In the genomic region with DNA sequence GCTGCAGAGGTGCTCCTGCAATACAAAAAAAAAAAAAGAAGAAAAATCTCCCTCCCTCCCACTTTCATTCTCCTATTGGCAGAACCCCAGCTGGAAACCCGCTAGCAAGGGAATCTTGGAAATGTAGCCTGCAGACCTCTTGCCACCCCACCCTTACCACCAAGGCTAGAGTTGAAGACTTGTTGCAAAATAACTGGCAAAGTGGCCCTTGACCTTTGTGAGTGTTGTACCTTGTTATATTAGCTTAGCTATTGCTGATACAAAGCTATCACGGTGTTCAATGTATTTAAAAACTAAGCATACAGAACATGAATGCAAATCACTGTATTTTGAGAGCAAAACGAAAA, we compare ENCODE assay signal across 20 cellular contexts. TPM values are rescaled to one million over a fixed set of nuclear protein-coding genes. Genes with fewer than 3 reads are reported as not detected.
DNase-seq lines count a peak whose midpoint lies in the region; ATAC-seq and TF ChIP-seq lines count a peak whose summit lies in the region.
"Had no signal": no experiment of that assay in that cellular context is flagged by ENCODE, and none has a peak within 500 bp of the region (broad histone marks: within the 10 kb centered on the region; RNA-seq: fewer than 3 reads in every experiment).

No MANE protein-coding gene starts in this region.

- TF ChIP-seq RAD21 in SK-N-SH (IDR thresholded peaks at IDR 0.05; ENCODE audit: low read length) = no peak

- H3K36me3 Mint-ChIP-seq in activated naive CD8-positive, alpha-beta T cell treated with anti-CD3 and anti-CD28 coated beads, Interleukin-2, amount 50 U/mL, for 24 hours (ENCODE audit: low read depth) = peaks cover 13% of the 10 kb centered on the region

- no peak overlapping the region for H3K4me3 Mint-ChIP-seq in activated naive CD8-positive, alpha-beta T cell treated with anti-CD3 and anti-CD28 coated beads, Interleukin-2, amount 50 U/mL, for 24 hours

- H3K4me1 ChIP-seq in SK-N-SH (ENCODE audit: control insufficient read depth in 1 of 2, insufficient read depth in 2 of 2, low read depth in 1 of 2, low read length in 1 of 2) (peaks cover 0 to 18% of the 10 kb centered on the region in 2 experiments; a peak in 3 of 4 replicates), thyroid gland (peaks cover 8 to 24% of the 10 kb centered on the region in 2 donors)

- peaks cover 7 to 11% of the 10 kb centered on the region in 2 experiments for H3K36me3 ChIP-seq in SK-N-SH (replicated peaks in 1 of 2; ENCODE audit: control insufficient read depth in 1 of 2, insufficient read depth in 2 of 2, low read length in 1 of 2)
- no peaks in the 10 kb centered on the region for H3K36me3 ChIP-seq in thyroid gland
- peaks cover 12% of the 10 kb centered on the region for H3K36me3 ChIP-seq in WERI-Rb-1

- peak in 1 of 2 experiments; percentile 22; a peak in 1 of 4 replicates for TF ChIP-seq EP300 in SK-N-SH (IDR thresholded peaks at IDR 0.05; ENCODE audit: borderline replicate concordance in 1 of 2, low read depth in 1 of 2, low read length in 1 of 2)

- H3K27ac ChIP-seq in SK-N-SH (ENCODE audit: low read depth in 2 of 2, low read length in 1 of 2) (peak overlapping the region; percentile 64 to 70; a peak in 3 of 4 replicates), thyroid gland (peak overlapping the region in 1 of 3 donors; percentile 12), dorsolateral prefrontal cortex (no peak overlapping the region), WERI-Rb-1 (no peak overlapping the region)
- H3K27ac ChIP-seq: C4-2B, skin epidermis had no signal

- H3K9ac ChIP-seq in SK-N-SH = no peak overlapping the region

- no peak overlapping the region for H2AFZ ChIP-seq in SK-N-SH (ENCODE audit: low read depth)

- no peaks in the 10 kb centered on the region for H3K9me2 ChIP-seq in SK-N-SH

- H3K27me3 ChIP-seq in SK-N-SH (ENCODE audit: insufficient read depth) (no peaks in the 10 kb centered on the region), thyroid gland (no peaks in the 10 kb centered on the region), dorsolateral prefrontal cortex (no peaks in the 10 kb centered on the region), WERI-Rb-1 (ENCODE audit: insufficient read depth, low read depth, severe bottlenecking) (no peaks in the 10 kb centered on the region)

- no peaks in the 10 kb centered on the region for H3K27me3 Mint-ChIP-seq in activated naive CD8-positive, alpha-beta T cell treated with anti-CD3 and anti-CD28 coated beads, Interleukin-2, amount 50 U/mL, for 24 hours

- DNase-seq in SK-N-SH (no peak), left colon (peak in 1 of 2 donors; percentile 42), thyroid gland (peak; percentile 63 to 69), dorsolateral prefrontal cortex (no peak), WERI-Rb-1 (no peak)
- DNase-seq in activated naive CD8-positive, alpha-beta T cell treated with anti-CD3 and anti-CD28 coated beads, Interleukin-2, amount 50 U/mL, for 24 hours = no peak
- DNase-seq: 8988T, aorta, head of caudate nucleus, islet precursor cell, NCI-H1694, NCI-H510A treated with DMSO at 0.1 percent for 48 hours, nucleus accumbens had no signal

- peaks cover 13% of the 10 kb centered on the region; the same call in 1 of the 2 replicates for H3K79me2 ChIP-seq in SK-N-SH (ENCODE audit: insufficient read depth)

- 87% methylated on average over 3 of the region's 3 CpGs for WGBS in SK-N-SH (ENCODE audit: low lambda C conversion rate)
- 48 to 50% methylated on average over 3 of the region's 3 CpGs for WGBS in thyroid gland, 2 donors

- peaks cover 32% of the 10 kb centered on the region for H3F3A ChIP-seq in SK-N-SH (replicated peaks; ENCODE audit: insufficient read depth)

- H3K4me1 Mint-ChIP-seq in activated naive CD8-positive, alpha-beta T cell treated with anti-CD3 and anti-CD28 coated beads, Interleukin-2, amount 50 U/mL, for 24 hours = peaks cover 32% of the 10 kb centered on the region

- ATAC-seq in SK-N-SH treated with all-trans-retinoic acid at 6 μM for 48 hours = no peak
- ATAC-seq in activated naive CD8-positive, alpha-beta T cell treated with anti-CD3 and anti-CD28 coated beads, Interleukin-2, amount 50 U/mL, for 24 hours = no peak
- ATAC-seq in left colon = peak; percentile 14
- ATAC-seq in HG03521 (IDR thresholded peaks at IDR 0.05; ENCODE audit: unreplicated experiment) = no peak

- TF ChIP-seq POLR2A in thyroid gland (IDR thresholded peaks at IDR 0.05) = no peak

- H3K27ac Mint-ChIP-seq in activated naive CD8-positive, alpha-beta T cell treated with anti-CD3 and anti-CD28 coated beads, Interleukin-2, amount 50 U/mL, for 24 hours = peak overlapping the region; percentile 29
- H3K27ac Mint-ChIP-seq: activated T-helper 2 cell treated with anti-CD3 and anti-CD28 coated beads, Interferon-gamma antibody, Interleukin-2, Interleukin-4, amounts not matched to agents 10 μg/mL and 5 μg/mL and 100 μg/mL, durations not matched to agents 14 hours and 24 hours and 36 hours had no signal

- intact Hi-C loops in left colon (cut with DNase I, micrococcal nuclease) = no loop called here
- intact Hi-C loops in thyroid gland (cut with DNase I) = no loop called here
- intact Hi-C loops in dorsolateral prefrontal cortex (cut with DNase I) = no loop called here

- H3K9me3 ChIP-seq in SK-N-SH = no peaks in the 10 kb centered on the region
- no peaks in the 10 kb centered on the region for H3K9me3 ChIP-seq in thyroid gland
- no peaks in the 10 kb centered on the region for H3K9me3 ChIP-seq in WERI-Rb-1 (ENCODE audit: severe bottlenecking)

- CTCF ChIA-PET in SK-N-SH (lab: Yijun Ruan, JAX) = interaction anchor here (0.8 to 0.9 kb wide), 2 partner anchors 14 to 39 kb away, joined by 3 read pairs; no protein-coding TSS in a partner anchor

- no peaks in the 10 kb centered on the region for H4K20me1 ChIP-seq in SK-N-SH (ENCODE audit: insufficient read depth)

- H3K4me3 ChIP-seq in SK-N-SH (ENCODE audit: low read depth in 2 of 2, low read length in 1 of 2) (no peak overlapping the region), thyroid gland (replicated peaks in 1 of 3) (no peak overlapping the region), dorsolateral prefrontal cortex (no peak overlapping the region), WERI-Rb-1 (ENCODE audit: low read depth, low read length) (no peak overlapping the region)
- H3K4me3 ChIP-seq: SK-N-MC, skin epidermis had no signal

- TF ChIP-seq CTCF in SK-N-SH (IDR thresholded peaks at IDR 0.05) = no peak
- TF ChIP-seq CTCF in thyroid gland (IDR thresholded peaks at IDR 0.05) = no peak
- no peak for TF ChIP-seq CTCF in dorsolateral prefrontal cortex (IDR thresholded peaks at IDR 0.05 in 54 of 56, conservative IDR thresholded peaks at IDR 0.05 in 2 of 56; ENCODE audit: low read depth in 1 of 56, partially characterized antibody in 56 of 56)
- no peak for TF ChIP-seq CTCF in WERI-Rb-1 (IDR thresholded peaks at IDR 0.05; ENCODE audit: low read depth, low read length)

- no peaks in the 10 kb centered on the region for H3K9me3 Mint-ChIP-seq in activated naive CD8-positive, alpha-beta T cell treated with anti-CD3 and anti-CD28 coated beads, Interleukin-2, amount 50 U/mL, for 24 hours
- H3K9me3 Mint-ChIP-seq: activated T-helper 2 cell treated with anti-CD3 and anti-CD28 coated beads, Interferon-gamma antibody, Interleukin-2, Interleukin-4, amounts not matched to agents 10 μg/mL and 5 μg/mL and 100 μg/mL, durations not matched to agents 14 hours and 24 hours and 36 hours had no signal

- POLR2A ChIA-PET in SK-N-SH (lab: Yijun Ruan, JAX) = no interaction called here

- peak overlapping the region; percentile 43 for H3K4me2 ChIP-seq in SK-N-SH

TF ChIP-seq in SK-N-SH, 30 proteins besides CTCF, POLR2A, EP300 and RAD21:
- TF ChIP-seq RXRA (IDR thresholded peaks at IDR 0.05; ENCODE audit: borderline replicate concordance, low read depth) = 0 out of 2 replicates have a peak, but pooled peaks have one; percentile 3
- TF ChIP-seq, protein P1, sequence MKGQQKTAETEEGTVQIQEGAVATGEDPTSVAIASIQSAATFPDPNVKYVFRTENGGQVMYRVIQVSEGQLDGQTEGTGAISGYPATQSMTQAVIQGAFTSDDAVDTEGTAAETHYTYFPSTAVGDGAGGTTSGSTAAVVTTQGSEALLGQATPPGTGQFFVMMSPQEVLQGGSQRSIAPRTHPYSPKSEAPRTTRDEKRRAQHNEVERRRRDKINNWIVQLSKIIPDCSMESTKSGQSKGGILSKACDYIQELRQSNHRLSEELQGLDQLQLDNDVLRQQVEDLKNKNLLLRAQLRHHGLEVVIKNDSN (IDR thresholded peaks at IDR 0.05; ENCODE audit: borderline replicate concordance, low read depth) = no peak
- TF ChIP-seq TCF12 (IDR thresholded peaks at IDR 0.05) = no peak

TF ChIP-seq in SK-N-SH treated with all-trans-retinoic acid at 6 μM for 48 hours, 23 proteins besides CTCF, POLR2A, EP300 and RAD21 (continues in another document):
- TF ChIP-seq BACH2 (CRISPR knock-in tag; IDR thresholded peaks at IDR 0.05; ENCODE audit: borderline replicate concordance) = no peak
- TF ChIP-seq ZNF70 (CRISPR knock-in tag; IDR thresholded peaks at IDR 0.05) = no peak
- TF ChIP-seq, protein P2, sequence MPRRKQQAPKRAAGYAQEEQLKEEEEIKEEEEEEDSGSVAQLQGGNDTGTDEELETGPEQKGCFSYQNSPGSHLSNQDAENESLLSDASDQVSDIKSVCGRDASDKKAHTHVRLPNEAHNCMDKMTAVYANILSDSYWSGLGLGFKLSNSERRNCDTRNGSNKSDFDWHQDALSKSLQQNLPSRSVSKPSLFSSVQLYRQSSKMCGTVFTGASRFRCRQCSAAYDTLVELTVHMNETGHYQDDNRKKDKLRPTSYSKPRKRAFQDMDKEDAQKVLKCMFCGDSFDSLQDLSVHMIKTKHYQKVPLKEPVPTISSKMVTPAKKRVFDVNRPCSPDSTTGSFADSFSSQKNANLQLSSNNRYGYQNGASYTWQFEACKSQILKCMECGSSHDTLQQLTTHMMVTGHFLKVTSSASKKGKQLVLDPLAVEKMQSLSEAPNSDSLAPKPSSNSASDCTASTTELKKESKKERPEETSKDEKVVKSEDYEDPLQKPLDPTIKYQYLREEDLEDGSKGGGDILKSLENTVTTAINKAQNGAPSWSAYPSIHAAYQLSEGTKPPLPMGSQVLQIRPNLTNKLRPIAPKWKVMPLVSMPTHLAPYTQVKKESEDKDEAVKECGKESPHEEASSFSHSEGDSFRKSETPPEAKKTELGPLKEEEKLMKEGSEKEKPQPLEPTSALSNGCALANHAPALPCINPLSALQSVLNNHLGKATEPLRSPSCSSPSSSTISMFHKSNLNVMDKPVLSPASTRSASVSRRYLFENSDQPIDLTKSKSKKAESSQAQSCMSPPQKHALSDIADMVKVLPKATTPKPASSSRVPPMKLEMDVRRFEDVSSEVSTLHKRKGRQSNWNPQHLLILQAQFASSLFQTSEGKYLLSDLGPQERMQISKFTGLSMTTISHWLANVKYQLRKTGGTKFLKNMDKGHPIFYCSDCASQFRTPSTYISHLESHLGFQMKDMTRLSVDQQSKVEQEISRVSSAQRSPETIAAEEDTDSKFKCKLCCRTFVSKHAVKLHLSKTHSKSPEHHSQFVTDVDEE (CRISPR knock-in tag; IDR thresholded peaks at IDR 0.05) = no peak
- no peak for TF ChIP-seq SNAI2 (CRISPR knock-in tag; IDR thresholded peaks at IDR 0.05)
- no peak for TF ChIP-seq ZFP30 (CRISPR knock-in tag; IDR thresholded peaks at IDR 0.05)

RNA-seq across cellular contexts. Expression of a gene that starts 57.5 kb away (rescaled TPM):
- 0.56 and 1.3 TPM in 2 replicates for polyA plus RNA-seq in SK-N-SH (2012; rRNA removed)
- polyA plus RNA-seq in SK-N-SH (2012; cell fraction: cytosol; rRNA removed) = 1.2 and 1.7 TPM in 2 replicates
- polyA plus RNA-seq in SK-N-SH (2012; cell fraction: nucleus; rRNA removed) = 1.2 and 1.4 TPM in 2 replicates
- total RNA-seq in left colon (under 1 TPM in 1 of 2 donors, not detected in 1; 0.45 TPM), thyroid gland (under 1 TPM in 1 of 4 donors, not detected in 3; 0.11 TPM), dorsolateral prefrontal cortex (10 to 100 TPM in 31 of 120 experiments, 1 to 10 TPM in 89; 1.7 to 19.8 (median 7.8) TPM)
- total RNA-seq: activated T-helper 2 cell treated with anti-CD3 and anti-CD28 coated beads, Interferon-gamma antibody, Interleukin-2, Interleukin-4, amounts not matched to agents 10 μg/mL and 5 μg/mL and 100 μg/mL, durations not matched to agents 14 hours and 24 hours and 36 hours; mononuclear cell had no signal

Comparison
In these comparisons a context has a peak if more than half of its experiments do, and no peak if none do; other contexts are left out.
1. DNase-seq: peak in thyroid gland (2 of 2); none in SK-N-SH (single experiment), activated naive CD8-positive, alpha-beta T cell treated with anti-CD3 and anti-CD28 coated beads, Interleukin-2, amount 50 U/mL, for 24 hours (single experiment), dorsolateral prefrontal cortex (0 of 10) and WERI-Rb-1 (single experiment).
2. H3K27ac ChIP-seq: peak in SK-N-SH (2 of 2); none in dorsolateral prefrontal cortex (0 of 59) and WERI-Rb-1 (single experiment).